25 cellular contexts compared by ENCODE assay signal in the genomic region with DNA sequence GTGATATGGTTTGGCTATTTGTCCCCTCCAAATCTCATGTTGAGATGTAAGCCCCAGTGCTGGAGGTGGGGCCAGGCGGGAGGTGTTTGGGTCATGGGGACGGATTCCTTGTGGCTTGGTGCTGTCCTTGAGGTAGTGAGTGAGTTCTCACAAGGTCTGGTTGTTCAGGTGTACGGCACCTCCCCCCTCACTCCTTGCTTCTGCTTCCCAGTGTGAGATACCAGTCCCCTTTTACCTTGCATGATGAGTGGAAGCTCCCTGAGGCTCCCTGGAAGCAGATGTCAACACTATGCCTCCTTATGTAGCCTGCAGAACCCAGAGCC.
DNase-seq lines count a peak whose midpoint lies in the region; ATAC-seq, FAIRE-seq and TF ChIP-seq lines count a peak whose summit lies in the region.
"Had no signal": no experiment of that assay in that cellular context is flagged by ENCODE, and none has a peak within 500 bp of the region (broad histone marks: within the 10 kb centered on the region; RNA-seq: fewer than 3 reads in every experiment).

No MANE protein-coding gene starts in this region.

- H3K4me1 ChIP-seq in ascending aorta, result peaks cover 17 to 33% of the 10 kb centered on the region in 2 donors
- peaks cover 34% of the 10 kb centered on the region for H3K4me1 ChIP-seq in smooth muscle cell (ENCODE audit: low read depth)
- H3K4me1 ChIP-seq in CD8-positive, alpha-beta memory T cell (ENCODE audit: insufficient read depth, low read length), result peaks cover 10% of the 10 kb centered on the region
- no peaks in the 10 kb centered on the region for H3K4me1 ChIP-seq in pancreas
- no peaks in the 10 kb centered on the region for H3K4me1 ChIP-seq in foreskin keratinocyte

- H3K27me3 ChIP-seq in ascending aorta (no peaks in the 10 kb centered on the region), smooth muscle cell (ENCODE audit: low read depth) (no peaks in the 10 kb centered on the region), pancreas (no peaks in the 10 kb centered on the region), foreskin keratinocyte (no peaks in the 10 kb centered on the region)
- H3K27me3 ChIP-seq in CD8-positive, alpha-beta memory T cell (ENCODE audit: insufficient read depth, low read length, poor library complexity, severe bottlenecking), result no peaks in the 10 kb centered on the region
- H3K27me3 ChIP-seq: gastrocnemius medialis had no signal

- H3K27ac Mint-ChIP-seq in activated T-cell treated with anti-CD3 and anti-CD28 coated beads, Interleukin-2, amount 50 U/mL, for 24 hours, result no peak overlapping the region
- no peak overlapping the region for H3K27ac Mint-ChIP-seq in activated T-cell treated with anti-CD3 and anti-CD28 coated beads, Interleukin-2, amount 50 U/mL, for 72 hours
- H3K27ac Mint-ChIP-seq in CD8-positive, alpha-beta memory T cell, result no peak overlapping the region

- no peak for FAIRE-seq in pancreas (lab: Jason Lieb, UNC)
- FAIRE-seq: A204.1 had no signal

- H3K4me3 ChIP-seq in ascending aorta (no peak overlapping the region), smooth muscle cell (no peak overlapping the region), pancreas (no peak overlapping the region)
- no peak overlapping the region for H3K4me3 ChIP-seq in CD8-positive, alpha-beta memory T cell (ENCODE audit: low read length)
- H3K4me3 ChIP-seq: gastrocnemius medialis had no signal

- H3K27ac ChIP-seq in ascending aorta (peak overlapping the region; percentile 74 to 75), smooth muscle cell (ENCODE audit: low read depth) (peak overlapping the region; percentile 100), pancreas (no peak overlapping the region), foreskin keratinocyte (no peak overlapping the region)
- H3K27ac ChIP-seq in CD8-positive, alpha-beta memory T cell (ENCODE audit: low read depth, low read length), result no peak overlapping the region
- H3K27ac ChIP-seq: VCaP had no signal

- H3K4me3 Mint-ChIP-seq in activated T-cell treated with anti-CD3 and anti-CD28 coated beads, Interleukin-2, amount 50 U/mL, for 24 hours, result no peak overlapping the region
- H3K4me3 Mint-ChIP-seq in activated T-cell treated with anti-CD3 and anti-CD28 coated beads, Interleukin-2, amount 50 U/mL, for 72 hours, result no peak overlapping the region
- no peak overlapping the region for H3K4me3 Mint-ChIP-seq in CD8-positive, alpha-beta memory T cell
- H3K4me3 Mint-ChIP-seq: activated naive CD8-positive, alpha-beta T cell; central memory CD8-positive, alpha-beta T cell; immature natural killer cell had no signal

- 98% methylated on average over 3 of the region's 3 CpGs for WGBS in smooth muscle cell (ENCODE audit: low lambda C conversion rate)
- 61 to 71% methylated on average over 3 of the region's 3 CpGs for WGBS in pancreas, 2 donors

- H3K4me1 Mint-ChIP-seq in activated T-cell treated with anti-CD3 and anti-CD28 coated beads, Interleukin-2, amount 50 U/mL, for 24 hours (ENCODE audit: low read depth), result peaks cover 44% of the 10 kb centered on the region
- H3K4me1 Mint-ChIP-seq in activated T-cell treated with anti-CD3 and anti-CD28 coated beads, Interleukin-2, amount 50 U/mL, for 72 hours (ENCODE audit: low read depth), result peaks cover 33% of the 10 kb centered on the region
- peaks cover 8 to 21% (median 11%) of the 10 kb centered on the region in 3 donors for H3K4me1 Mint-ChIP-seq in CD8-positive, alpha-beta memory T cell

- no peaks in the 10 kb centered on the region for H3K9me3 ChIP-seq in ascending aorta
- no peaks in the 10 kb centered on the region for H3K9me3 ChIP-seq in smooth muscle cell (replicated peaks; ENCODE audit: low read depth)
- no peaks in the 10 kb centered on the region for H3K9me3 ChIP-seq in CD8-positive, alpha-beta memory T cell (ENCODE audit: low read length)
- no peaks in the 10 kb centered on the region for H3K9me3 ChIP-seq in pancreas
- H3K9me3 ChIP-seq: gastrocnemius medialis had no signal

- CTCF ChIA-PET in CD8-positive, alpha-beta memory T cell (lab: Charles Lee), result no interaction called here

- no peak for TF ChIP-seq CTCF in ascending aorta (IDR thresholded peaks at IDR 0.05)
- no peak for TF ChIP-seq CTCF in smooth muscle cell (IDR thresholded peaks at IDR 0.05; ENCODE audit: borderline replicate concordance, insufficient read depth, poor library complexity, severe bottlenecking)
- no peak for TF ChIP-seq CTCF in pancreas (IDR thresholded peaks at IDR 0.05)
- TF ChIP-seq CTCF in foreskin keratinocyte (conservative IDR thresholded peaks at IDR 0.05), result no peak

- intact Hi-C loops in ascending aorta (cut with DNase I), result no loop called here
- intact Hi-C loops in pancreas (cut with DNase I), result no loop called here

- peaks cover 30% of the 10 kb centered on the region for H3F3A ChIP-seq in smooth muscle cell (ENCODE audit: low read depth)

- no peak for ATAC-seq in activated T-cell treated with anti-CD3 and anti-CD28 coated beads, Interleukin-2, amount 50 U/mL, for 72 hours (replicated peaks in 1 of 2)
- peak; percentile 18 for ATAC-seq in GM21367 (IDR thresholded peaks at IDR 0.05; ENCODE audit: unreplicated experiment)
- no peak for ATAC-seq in pancreas
- ATAC-seq in foreskin keratinocyte, result no peak

- H3K36me3 Mint-ChIP-seq in activated T-cell treated with anti-CD3 and anti-CD28 coated beads, Interleukin-2, amount 50 U/mL, for 24 hours (ENCODE audit: low read depth), result no peaks in the 10 kb centered on the region
- H3K36me3 Mint-ChIP-seq in activated T-cell treated with anti-CD3 and anti-CD28 coated beads, Interleukin-2, amount 50 U/mL, for 72 hours (ENCODE audit: insufficient read depth in 2 of 2), result no peaks in the 10 kb centered on the region
- H3K36me3 Mint-ChIP-seq in CD8-positive, alpha-beta memory T cell, result no peaks in the 10 kb centered on the region
- H3K36me3 Mint-ChIP-seq: immature natural killer cell had no signal

- H4K20me1 ChIP-seq in smooth muscle cell (ENCODE audit: low read depth), result peaks cover 19% of the 10 kb centered on the region

- H2AFZ ChIP-seq in smooth muscle cell (ENCODE audit: low read depth), result no peak overlapping the region

- peaks cover 48% of the 10 kb centered on the region for H3K79me2 ChIP-seq in smooth muscle cell (ENCODE audit: low read depth)

- H3K9me3 Mint-ChIP-seq in activated T-cell treated with anti-CD3 and anti-CD28 coated beads, Interleukin-2, amount 50 U/mL, for 24 hours, result no peaks in the 10 kb centered on the region
- no peaks in the 10 kb centered on the region for H3K9me3 Mint-ChIP-seq in activated T-cell treated with anti-CD3 and anti-CD28 coated beads, Interleukin-2, amount 50 U/mL, for 72 hours
- H3K9me3 Mint-ChIP-seq in CD8-positive, alpha-beta memory T cell, result no peaks in the 10 kb centered on the region
- H3K9me3 Mint-ChIP-seq: central memory CD8-positive, alpha-beta T cell; immature natural killer cell had no signal

- POLR2A ChIA-PET in CD8-positive, alpha-beta memory T cell (lab: Charles Lee), result no interaction called here

- DNase-seq in activated T-cell treated with anti-CD3 and anti-CD28 coated beads, Interleukin-2, amount 50 U/mL, for 24 hours, result peak; percentile 24
- no peak for DNase-seq in activated T-cell treated with anti-CD3 and anti-CD28 coated beads, Interleukin-2, amount 50 U/mL, for 72 hours
- DNase-seq in ascending aorta (ENCODE audit: low spot score in 2 of 2), result peak in 1 of 2 donors; percentile 40
- no peak for DNase-seq in smooth muscle cell (lab: John Stamatoyannopoulos, UW; ENCODE audit: unreplicated experiment)
- DNase-seq in CD8-positive, alpha-beta memory T cell, result no peak
- no peak for DNase-seq in pancreas
- no peak for DNase-seq in foreskin keratinocyte
- DNase-seq: activated CD4-positive, alpha-beta T cell treated with anti-CD3 and anti-CD28 coated beads for 4 hours; DMS79; gastrocnemius medialis; hypothalamus; immature natural killer cell; IMR-90; mesenchymal stem cell; NCI-H1092; NCI-H187 treated with DMSO at 0.1 percent for 48 hours; NCI-H526; SHP77 treated with DMSO at 0.1 percent for 48 hours; T-helper 9 cell; trophoblast cell had no signal

- H3K27me3 Mint-ChIP-seq in activated T-cell treated with anti-CD3 and anti-CD28 coated beads, Interleukin-2, amount 50 U/mL, for 24 hours, result no peaks in the 10 kb centered on the region
- no peaks in the 10 kb centered on the region for H3K27me3 Mint-ChIP-seq in activated T-cell treated with anti-CD3 and anti-CD28 coated beads, Interleukin-2, amount 50 U/mL, for 72 hours (ENCODE audit: low read depth)
- no peaks in the 10 kb centered on the region for H3K27me3 Mint-ChIP-seq in CD8-positive, alpha-beta memory T cell
- H3K27me3 Mint-ChIP-seq: activated naive CD8-positive, alpha-beta T cell; central memory CD8-positive, alpha-beta T cell had no signal

- H3K9ac ChIP-seq in smooth muscle cell (ENCODE audit: low read depth), result peak overlapping the region; percentile 56

- H3K36me3 ChIP-seq in ascending aorta, result no peaks in the 10 kb centered on the region
- H3K36me3 ChIP-seq in smooth muscle cell (ENCODE audit: low read depth), result no peaks in the 10 kb centered on the region
- no peaks in the 10 kb centered on the region for H3K36me3 ChIP-seq in CD8-positive, alpha-beta memory T cell (ENCODE audit: insufficient read depth, low read length)
- H3K36me3 ChIP-seq in pancreas, result no peaks in the 10 kb centered on the region
- H3K36me3 ChIP-seq: gastrocnemius medialis had no signal

- H3K4me2 ChIP-seq in smooth muscle cell, result peak overlapping the region; percentile 78

Comparison
In these comparisons a context has a peak if more than half of its experiments do, and no peak if none do; other contexts are left out.
1. H3K27ac ChIP-seq: peak in ascending aorta (2 of 2) and smooth muscle cell (single experiment); none in CD8-positive, alpha-beta memory T cell (single experiment), pancreas (0 of 4) and foreskin keratinocyte (single experiment).